In the genomic region with DNA sequence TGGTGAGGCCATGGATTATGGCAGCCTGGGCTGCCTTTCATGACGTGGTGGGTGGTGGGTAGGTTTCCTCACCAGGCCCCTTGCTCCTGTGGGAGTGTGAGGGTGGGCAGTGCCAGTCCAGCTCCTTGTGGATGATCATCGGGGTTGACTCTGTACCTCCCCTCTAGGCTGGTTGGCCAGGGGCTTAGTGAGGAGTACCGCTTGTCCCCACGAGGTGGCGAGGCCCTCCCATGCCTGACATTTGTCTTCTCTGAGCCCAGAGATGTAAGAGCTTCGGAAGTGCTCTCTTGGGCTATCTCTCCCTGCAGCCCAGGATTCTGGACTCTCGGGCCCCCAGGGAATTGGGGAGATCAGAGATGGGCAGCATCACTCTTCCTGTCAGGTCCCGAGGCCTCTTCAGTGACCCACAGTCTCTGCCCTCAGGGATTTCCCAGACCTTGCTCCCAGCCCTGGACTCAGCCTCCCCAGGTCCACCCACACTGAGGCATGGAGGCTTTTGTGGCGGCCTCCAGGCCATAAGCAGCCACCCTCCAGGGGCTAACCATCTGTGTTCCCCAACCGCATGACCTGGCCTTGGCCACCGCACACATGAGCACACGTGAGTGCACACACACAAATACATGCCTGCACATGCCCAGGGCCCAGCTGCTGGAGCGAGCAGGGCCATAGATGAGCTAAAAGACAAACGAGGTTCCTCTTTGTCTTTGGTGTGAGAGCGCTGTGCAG, we compare ENCODE assay signal across 8 cellular contexts. TPM values are rescaled to one million over a fixed set of nuclear protein-coding genes. Genes with fewer than 3 reads are reported as not detected.
A peak's percentile ranks its signal among the peaks of the same experiment; 100 is the strongest.
DNase-seq lines count a peak whose midpoint lies in the region; ATAC-seq and TF ChIP-seq lines count a peak whose summit lies in the region.

No MANE protein-coding gene starts in this region.

- peak; percentile 83 to 95 for TF ChIP-seq CTCF in Caco-2 (IDR thresholded peaks at IDR 0.05; ENCODE audit: insufficient read depth in 1 of 2, low read depth in 1 of 2, low read length in 1 of 2, severe bottlenecking in 1 of 2, unreplicated experiment in 1 of 2)
- TF ChIP-seq CTCF in heart right ventricle (IDR thresholded peaks at IDR 0.05), result peak; percentile 34 to 72 (median 65)
- peak in 10 of 11 experiments; percentile 9 to 71 (median 46) for TF ChIP-seq CTCF in spleen (IDR thresholded peaks at IDR 0.05 in 8 of 11, conservative IDR thresholded peaks at IDR 0.05 in 3 of 11)

- no peak for TF ChIP-seq POLR2A in spleen (IDR thresholded peaks at IDR 0.05)

- peaks cover 3% of the 10 kb centered on the region for H3K27me3 Mint-ChIP-seq in Caco-2 (ENCODE audit: insufficient read depth, unreplicated experiment)

- no peaks in the 10 kb centered on the region for H3K9me3 Mint-ChIP-seq in Caco-2 (ENCODE audit: unreplicated experiment)

- DNase-seq in Caco-2 (peak; percentile 80 to 83), NCI-H446 treated with DMSO at 0.1 percent for 48 hours (lab: John Stamatoyannopoulos, UW) (peak; percentile 25), heart right ventricle (peak; percentile 44 to 51), spleen (no peak), middle frontal gyrus (ENCODE audit: extremely low spot score, low spot score) (no peak)
- peak; percentile 42 for DNase-seq in activated naive CD4-positive, alpha-beta T cell treated with Interleukin-2 at 50 U/mL for 16 hours

- no peak overlapping the region for H3K4me3 Mint-ChIP-seq in Caco-2 (ENCODE audit: unreplicated experiment)

- H3K4me3 ChIP-seq in Caco-2 (ENCODE audit: low read depth, low read length) (no peak overlapping the region), heart right ventricle (no peak overlapping the region), spleen (no peak overlapping the region)

- BruUV-seq in Caco-2 (replicated peaks; lab: Mats Ljungman, UMichigan), result no TSS peak

- WGBS in heart right ventricle, 2 donors, result 43 to 48% methylated on average over 15 of the region's 15 CpGs
- WGBS in spleen, 5 donors, result 36 to 49% (median 42%) methylated on average over 9 to 15 of the region's 15 CpGs

- H3K4me1 Mint-ChIP-seq in Caco-2 (ENCODE audit: low read depth, unreplicated experiment), result peaks cover 9% of the 10 kb centered on the region

- H3K4me1 ChIP-seq in Caco-2 (no peaks in the 10 kb centered on the region), heart right ventricle (peaks cover 5 to 42% (median 22%) of the 10 kb centered on the region in 9 donors), spleen (peaks cover 0 to 31% (median 4%) of the 10 kb centered on the region in 6 donors)

- no peaks in the 10 kb centered on the region for H3K9me3 ChIP-seq in Caco-2
- H3K9me3 ChIP-seq in heart right ventricle, result no peaks in the 10 kb centered on the region
- no peaks in the 10 kb centered on the region for H3K9me3 ChIP-seq in spleen

- intact Hi-C loops in Caco-2 (cut with micrococcal nuclease; ENCODE audit: unreplicated experiment), result loop anchor here (1.0 to 2.0 kb wide), 6 partner anchors 42 to 319 kb away; no protein-coding TSS in a partner anchor
- intact Hi-C loops in heart right ventricle (cut with DNase I), result loop anchor here (2.0 to 10.0 kb wide), 11 partner anchors 79 to 284 kb away; a partner anchor contains a TSS
- intact Hi-C loops in spleen (cut with DNase I; ENCODE audit: low total_unique reads), result loop anchor here (5.0 kb wide), 1 partner anchor 269 kb away; no protein-coding TSS in a partner anchor

- no peak overlapping the region for H3K27ac Mint-ChIP-seq in Caco-2 (ENCODE audit: unreplicated experiment)

- POLR2A ChIA-PET in Caco-2 (lab: Charles Lee), result no interaction called here

- ATAC-seq in GM18873 (IDR thresholded peaks at IDR 0.05; ENCODE audit: low FRiP score, unreplicated experiment), result peak; percentile 53
- peak; percentile 49 for ATAC-seq in HG03045 (IDR thresholded peaks at IDR 0.05; ENCODE audit: unreplicated experiment)
- peak; percentile 54 to 87 (median 76) for ATAC-seq in heart right ventricle

- H3K27ac ChIP-seq in heart right ventricle, result no peak overlapping the region
- H3K27ac ChIP-seq in spleen, result no peak overlapping the region

- H3K27me3 ChIP-seq in Caco-2 (replicated peaks; ENCODE audit: control insufficient read depth, insufficient read depth, low read length) (no peaks in the 10 kb centered on the region), heart right ventricle (peaks cover 0 to 44% (median 24%) of the 10 kb centered on the region in 7 donors), spleen (replicated peaks in 1 of 7) (peaks cover 0 to 81% (median 14%) of the 10 kb centered on the region in 7 donors)

- CTCF ChIA-PET in Caco-2 (lab: Charles Lee), result interaction anchor here (0.6 to 3.0 kb wide), 18 partner anchors 10 to 283 kb away, joined by 3 to 62 read pairs (median 6); a partner anchor contains a TSS

- H3K36me3 Mint-ChIP-seq in Caco-2 (ENCODE audit: insufficient read depth, unreplicated experiment), result peaks cover 5% of the 10 kb centered on the region

- H3K36me3 ChIP-seq in Caco-2 (ENCODE audit: control insufficient read depth, insufficient read depth, low read length), result no peaks in the 10 kb centered on the region; the same call in 1 of the 2 replicates
- H3K36me3 ChIP-seq in heart right ventricle, result peaks cover 0 to 35% (median 0%) of the 10 kb centered on the region in 9 donors
- peaks cover 0 to 12% (median 0%) of the 10 kb centered on the region in 6 donors for H3K36me3 ChIP-seq in spleen

RNA-seq across cellular contexts. Expression of a gene that starts 6.5 kb away (rescaled TPM):
- total RNA-seq in Caco-2 (2022) (49.6 and 51.5 TPM in 2 replicates), heart right ventricle (10 to 100 TPM; 31.4 to 55.4 (median 39.3) TPM), spleen (10 to 100 TPM in 3 of 7 donors, 1 to 10 TPM in 4; 8.4 to 22.6 (median 9.6) TPM)
- polyA plus RNA-seq in heart right ventricle (10 to 100 TPM; 24.0 to 44.2 TPM), spleen (10 to 100 TPM in 2 of 3 donors, 1 to 10 TPM in 1; 3.9 to 12.1 (median 10.0) TPM)

RNA-seq across cellular contexts. Expression of a gene that starts 23.6 kb away (rescaled TPM):
- total RNA-seq in Caco-2 (2022) (2.6 and 3.6 TPM in 2 replicates), heart right ventricle (not detected), spleen (not detected)
- polyA plus RNA-seq in heart right ventricle (under 1 TPM; 0.01 to 0.07 TPM), spleen (not detected)

Comparison
In these comparisons a context has a peak if more than half of its experiments do, and no peak if none do; other contexts are left out.
1. DNase-seq: peak in Caco-2 (2 of 2), NCI-H446 treated with DMSO at 0.1 percent for 48 hours (single experiment), activated naive CD4-positive, alpha-beta T cell treated with Interleukin-2 at 50 U/mL for 16 hours (single experiment) and heart right ventricle (2 of 2); none in spleen (single experiment) and middle frontal gyrus (single experiment).
2. Peak in every context shown above with its lines, with median percentiles within 50 percentile points of each other: CTCF ChIP-seq and ATAC-seq.